In the genomic region with DNA sequence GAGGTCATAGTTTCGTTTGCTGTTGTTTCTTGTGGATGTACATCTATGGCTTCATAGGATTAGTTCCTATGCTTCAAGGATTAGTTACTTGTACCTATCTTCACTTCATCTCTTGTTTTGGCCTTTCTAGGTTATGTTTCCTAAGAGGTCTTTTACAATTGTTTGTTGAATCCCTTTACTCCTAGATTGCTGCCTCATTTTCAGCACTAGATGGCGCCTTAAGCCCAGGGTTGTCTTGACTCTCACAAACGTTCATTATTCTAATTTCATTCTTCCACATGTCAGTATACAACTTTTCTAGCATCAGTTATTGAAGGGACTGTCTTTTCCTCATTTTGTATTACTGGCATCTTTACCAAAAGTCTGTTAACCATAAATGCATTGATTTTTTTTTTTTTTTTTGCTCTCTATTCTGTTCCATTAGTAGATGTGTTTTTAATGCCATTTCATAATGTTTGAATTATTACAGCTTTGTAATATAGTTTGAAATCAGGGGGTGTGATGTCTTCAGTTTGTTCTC, we compare ENCODE assay signal across 9 cellular contexts. TPM values are rescaled to one million over a fixed set of nuclear protein-coding genes. Genes with fewer than 3 reads are reported as not detected.
DNase-seq lines count a peak whose midpoint lies in the region; ATAC-seq, FAIRE-seq and TF ChIP-seq lines count a peak whose summit lies in the region.
"Had no signal": no experiment of that assay in that cellular context is flagged by ENCODE, and none has a peak within 500 bp of the region (broad histone marks: within the 10 kb centered on the region; RNA-seq: fewer than 3 reads in every experiment).

No MANE protein-coding gene starts in this region.

- 14% methylated on average over 3 of the region's 3 CpGs; no CpG with 5 or more reads in 1 of the 2 experiments for WGBS in H1 (ENCODE audit: extremely low coverage in 1 of 2, insufficient coverage in 1 of 2, insufficient read length in 1 of 2, insufficient replicate concordance in 2 of 2, low coverage in 1 of 2, low lambda C conversion rate in 2 of 2, missing lambda C conversion rate in 1 of 2), 2 experiments
- WGBS in ovary, 3 donors, result 6 to 14% (median 13%) methylated on average over 3 of the region's 3 CpGs

- no peak overlapping the region for H3K56ac ChIP-seq in H1 (replicated peaks; ENCODE audit: insufficient read length, low read depth, low read length)

- H3K27ac Mint-ChIP-seq in osteocyte (ENCODE audit: unreplicated experiment), result no peak overlapping the region

- no peak overlapping the region for H2BK12ac ChIP-seq in H1 (ENCODE audit: low read depth, low read length)

- no peaks in the 10 kb centered on the region for H3K4me1 ChIP-seq in H1 (replicated peaks in 1 of 4; ENCODE audit: control insufficient read depth in 3 of 4, insufficient read depth in 4 of 4, low read length in 3 of 4)
- H3K4me1 ChIP-seq in ovary (ENCODE audit: insufficient read depth), result no peaks in the 10 kb centered on the region

- H3K18ac ChIP-seq in H1 (ENCODE audit: extremely low read depth, low read length), result no peak overlapping the region

- CTCF ChIA-PET in AG04450 (lab: Charles Lee), result interaction anchor here (0.6 to 7.2 kb wide), 28 partner anchors 10 to 781 kb away, joined by 3 to 188 read pairs (median 5); no protein-coding TSS in a partner anchor
- CTCF ChIA-PET in H1 (lab: Charles Lee; ENCODE audit: partially characterized antibody), result interaction anchor here (0.6 to 1.7 kb wide), 31 partner anchors 9 to 1050 kb away, joined by 3 to 18 read pairs (median 4); no protein-coding TSS in a partner anchor

- H3K27ac ChIP-seq in AG04450 (ENCODE audit: low read depth, low read length), result no peak overlapping the region
- H3K27ac ChIP-seq in VCaP, result no peak overlapping the region
- H3K27ac ChIP-seq in H1 (ENCODE audit: low read depth, low read length), result no peak overlapping the region
- H3K27ac ChIP-seq in ovary, result no peak overlapping the region

- H2BK15ac ChIP-seq in H1 (ENCODE audit: low read length), result no peak overlapping the region

- no peaks in the 10 kb centered on the region for H3K4me1 Mint-ChIP-seq in osteocyte (ENCODE audit: unreplicated experiment)

- intact Hi-C loops in ovary (cut with DNase I), result no loop called here

- TF ChIP-seq EP300 in H1 (IDR thresholded peaks at IDR 0.05; ENCODE audit: borderline replicate concordance in 1 of 2, low read depth in 2 of 2, low read length in 2 of 2) (no peak), ovary (IDR thresholded peaks at IDR 0.05) (no peak)

- H3K23me2 ChIP-seq in H1 (ENCODE audit: low read depth, low read length), result no peaks in the 10 kb centered on the region

- H3K4me3 ChIP-seq in AG04450 (ENCODE audit: low read depth, low read length) (no peak overlapping the region), H1 (ENCODE audit: extremely low read depth in 1 of 4, insufficient read depth in 2 of 4, low read depth in 3 of 4, low read length in 4 of 4) (no peak overlapping the region), ovary (no peak overlapping the region)

- H3K14ac ChIP-seq in H1 (ENCODE audit: insufficient read length), result no peak overlapping the region

- no peak overlapping the region for H3K9ac ChIP-seq in H1 (replicated peaks in 1 of 4; ENCODE audit: extremely low read depth in 1 of 4, low read depth in 3 of 4, low read length in 3 of 4)

- peak overlapping the region; percentile 87; the same call in 1 of the 2 replicates for H2AFZ ChIP-seq in H1 (ENCODE audit: low read length)

- TF ChIP-seq CTCF in AG04450 (IDR thresholded peaks at IDR 0.05; ENCODE audit: low read depth, low read length) (peak; percentile 83), VCaP (conservative IDR thresholded peaks at IDR 0.05) (peak; percentile 87), H1 (IDR thresholded peaks at IDR 0.05; ENCODE audit: control extremely low read depth in 1 of 3, insufficient read depth in 1 of 3, low read depth in 1 of 3, low read length in 3 of 3) (peak in 2 of 3 experiments; percentile 66 to 83; a peak in 3 of 4 replicates), osteocyte (IDR thresholded peaks at IDR 0.05) (peak; percentile 82), ovary (IDR thresholded peaks at IDR 0.05) (no peak)

- H3K27me3 Mint-ChIP-seq in osteocyte (ENCODE audit: unreplicated experiment), result peaks cover 13% of the 10 kb centered on the region

- H3K23ac ChIP-seq in H1 (ENCODE audit: insufficient read length), result no peak overlapping the region

- no peak overlapping the region for H3K4me2 ChIP-seq in H1 (ENCODE audit: insufficient read depth in 1 of 2, low read depth in 2 of 2, low read length in 2 of 2)

- no peak overlapping the region for H4K91ac ChIP-seq in H1 (replicated peaks; ENCODE audit: insufficient read length, low read length)

- no peak overlapping the region for H2BK120ac ChIP-seq in H1 (replicated peaks; ENCODE audit: low read depth, low read length)

- no peak overlapping the region for H2BK5ac ChIP-seq in H1 (ENCODE audit: low read depth, low read length)

- no peak overlapping the region for H2AK5ac ChIP-seq in H1 (ENCODE audit: low read depth, low read length)

- no peaks in the 10 kb centered on the region for H4K20me1 ChIP-seq in H1 (replicated peaks in 1 of 2; ENCODE audit: control insufficient read depth in 1 of 2, insufficient read depth in 2 of 2, low read length in 2 of 2)

- H3K36me3 ChIP-seq in H1 (ENCODE audit: control insufficient read depth in 2 of 4, insufficient read depth in 4 of 4, low read length in 3 of 4) (no peaks in the 10 kb centered on the region), ovary (no peaks in the 10 kb centered on the region)

- FAIRE-seq in GM12892 (lab: Jason Lieb, UNC) (peak; percentile 93), H1 (lab: Jason Lieb, UNC) (peak; percentile 91)

- H3K4ac ChIP-seq in H1 (replicated peaks; ENCODE audit: insufficient read length, low read depth, low read length), result no peak overlapping the region

- POLR2A ChIA-PET in AG04450 (lab: Yijun Ruan, JAX) (interaction anchor here (0.9 kb wide), 1 partner anchor 227 kb away, joined by 4 read pairs; the partner anchor contains the start of gene BRIP1), H1 (lab: Charles Lee; ENCODE audit: partially characterized antibody) (interaction anchor here (0.6 kb wide), 2 partner anchors 201 to 468 kb away, joined by 3 read pairs; no protein-coding TSS in a partner anchor)

- no peak for ATAC-seq in GM21529 (IDR thresholded peaks at IDR 0.05; ENCODE audit: unreplicated experiment)

- no peak overlapping the region for H4K8ac ChIP-seq in H1 (ENCODE audit: extremely low read depth, insufficient read depth, low read length)

- H3K9me3 Mint-ChIP-seq in osteocyte (ENCODE audit: unreplicated experiment), result peaks cover 32% of the 10 kb centered on the region

- no peaks in the 10 kb centered on the region for H3K79me2 ChIP-seq in H1 (ENCODE audit: control insufficient read depth in 1 of 2, insufficient read depth in 2 of 2, low read length in 2 of 2)

- DNase-seq in AG04450 (ENCODE audit: low read depth, low spot score), result peak; percentile 29
- DNase-seq in GM12892 (ENCODE audit: insufficient read length), result no peak
- DNase-seq in NCI-H2227 treated with DMSO at 0.1 percent for 48 hours (lab: John Stamatoyannopoulos, UW), result peak; percentile 24
- peak in 1 of 2 experiments; percentile 66 for DNase-seq in H1 (ENCODE audit: low read depth in 1 of 2, low spot score in 2 of 2)
- DNase-seq in osteocyte (ENCODE audit: extremely low spot score, unreplicated experiment), result no peak
- DNase-seq in ovary, result no peak

- no peak overlapping the region for H3K4me3 Mint-ChIP-seq in osteocyte (ENCODE audit: unreplicated experiment)

- no peak overlapping the region for H2BK20ac ChIP-seq in H1 (ENCODE audit: low read length)

- H3K9me3 ChIP-seq in AG04450 (ENCODE audit: control insufficient read depth, insufficient read depth, low read length) (no peaks in the 10 kb centered on the region), H1 (ENCODE audit: insufficient read depth in 2 of 2, low read depth in 1 of 2, low read length in 1 of 2) (no peaks in the 10 kb centered on the region), ovary (peaks cover 0 to 3% of the 10 kb centered on the region in 2 donors)

- TF ChIP-seq RAD21 in H1 (IDR thresholded peaks at IDR 0.05 in 1 of 2, conservative IDR thresholded peaks at IDR 0.05 in 1 of 2; ENCODE audit: low read depth in 2 of 2, low read length in 2 of 2), result peak; percentile 95 to 97

- H3K79me1 ChIP-seq in H1 (ENCODE audit: low read depth, low read length), result no peaks in the 10 kb centered on the region

- H3K27me3 ChIP-seq in AG04450 (ENCODE audit: control insufficient read depth, insufficient read depth, low read length) (no peaks in the 10 kb centered on the region), H1 (replicated peaks in 1 of 4; ENCODE audit: control insufficient read depth in 3 of 4, extremely low read depth in 1 of 4, insufficient read depth in 3 of 4, low read length in 3 of 4) (no peaks in the 10 kb centered on the region), ovary (no peaks in the 10 kb centered on the region)

- H4K5ac ChIP-seq in H1 (ENCODE audit: insufficient read length, low read depth, low read length), result no peak overlapping the region

- no peaks in the 10 kb centered on the region for H3K36me3 Mint-ChIP-seq in osteocyte (ENCODE audit: unreplicated experiment)

- no peak for TF ChIP-seq POLR2A in GM12892 (IDR thresholded peaks at IDR 0.05; ENCODE audit: low read depth, low read length)
- no peak for TF ChIP-seq POLR2A in H1 (IDR thresholded peaks at IDR 0.05; ENCODE audit: control extremely low read depth in 1 of 2, low read depth in 2 of 2, low read length in 2 of 2)
- no peak for TF ChIP-seq POLR2A in ovary (IDR thresholded peaks at IDR 0.05)

TF ChIP-seq in H1, 55 proteins besides CTCF, POLR2A, EP300 and RAD21 (continues in another document):
- no peak for TF ChIP-seq SIN3A (conservative IDR thresholded peaks at IDR 0.05 in 1 of 2, IDR thresholded peaks at IDR 0.05 in 1 of 2; ENCODE audit: low read depth in 1 of 2, low read length in 2 of 2)
- no peak for TF ChIP-seq CHD2 (IDR thresholded peaks at IDR 0.05; ENCODE audit: low read length)
- no peak for TF ChIP-seq GABPA (IDR thresholded peaks at IDR 0.05; ENCODE audit: borderline replicate concordance, insufficient read depth, low read length)

RNA-seq across cellular contexts. Expression of gene NACA2, which starts 45.0 kb away (rescaled TPM):
- polyA plus RNA-seq in AG04450 (2011; rRNA removed) (0.25 and 0.56 TPM in 2 replicates), H1 (2011; rRNA removed) (not detected in 2 replicates), ovary (not detected)
- not detected in 2 replicates for polyA minus RNA-seq in AG04450 (2011; rRNA and poly(A)+ RNA removed)
- polyA plus RNA-seq in GM12892 (2012; ENCODE audit: missing spikeins), result 0.64 TPM
- not detected in 2 replicates for total RNA-seq in H1 (2021; fragmentation: NEBNext Ultra II Directional; extraction: Animal tissue kit (Norgen Biotek cat#: 25700))
- polyA plus RNA-seq in H1 (2011; cell fraction: cytosol; rRNA removed), result not detected
- not detected for polyA plus RNA-seq in H1 (2011; cell fraction: nucleus; rRNA removed)
- 0.23 to 3.0 TPM (median 0.65 TPM) in 4 replicates for polyA plus RNA-seq in H1 (2012, experiment 1 of 2)
- not detected for polyA plus RNA-seq in H1 (2012, experiment 2 of 2)
- not detected for polyA plus RNA-seq in H1 (2013, experiment 1 of 2)
- 0.07 TPM for polyA plus RNA-seq in H1 (2013, experiment 2 of 2)
- not detected in 2 replicates for polyA minus RNA-seq in H1 (2011; rRNA and poly(A)+ RNA removed)
- not detected for polyA minus RNA-seq in H1 (2011; cell fraction: cytosol; rRNA and poly(A)+ RNA removed)
- polyA minus RNA-seq in H1 (2011; cell fraction: nucleus; rRNA and poly(A)+ RNA removed), result not detected
- total RNA-seq in osteocyte (not detected in 2 replicates), ovary (not detected)
- total RNA-seq: skeletal muscle tissue had no signal

Comparison
In these comparisons a context has a peak if more than half of its experiments do, and no peak if none do; other contexts are left out.
1. DNase-seq: peak in AG04450 (single experiment) and NCI-H2227 treated with DMSO at 0.1 percent for 48 hours (single experiment); none in GM12892 (single experiment), osteocyte (single experiment) and ovary (0 of 5).
2. CTCF ChIP-seq: peak in AG04450 (single experiment), VCaP (single experiment), H1 (2 of 3) and osteocyte (single experiment); none in ovary (0 of 3).